In genomic region chr17:32497431-32498205, GRCh38 we compare ENCODE assay signal across 13 cellular contexts. TPM values are rescaled to one million over a fixed set of nuclear protein-coding genes. Genes with fewer than 3 reads are reported as not detected.
DNase-seq lines count a peak whose midpoint lies in the region; FAIRE-seq and TF ChIP-seq lines count a peak whose summit lies in the region.
"Had no signal": no experiment of that assay in that cellular context is flagged by ENCODE, and none has a peak within 500 bp of the region (broad histone marks: within the 10 kb centered on the region; RNA-seq: fewer than 3 reads in every experiment).

No MANE protein-coding gene starts in this region.

- H3K36me3 ChIP-seq in skeletal muscle satellite cell (ENCODE audit: insufficient read depth, low read length) (no peaks in the 10 kb centered on the region), prostate gland (no peaks in the 10 kb centered on the region)
- H3K36me3 ChIP-seq: HAP-1, vagina had no signal

- no peak for TF ChIP-seq POLR2A in prostate gland (IDR thresholded peaks at IDR 0.05)

- TF ChIP-seq CTCF in endothelial cell (IDR thresholded peaks at IDR 0.05; ENCODE audit: unreplicated experiment) (no peak), prostate gland (IDR thresholded peaks at IDR 0.05) (no peak)

- H3K4me3 ChIP-seq in skeletal muscle satellite cell (ENCODE audit: low read length) (no peak overlapping the region), prostate gland (no peak overlapping the region)
- H3K4me3 ChIP-seq: HAP-1, Peyer's patch, vagina had no signal

- H3K27me3 ChIP-seq in skeletal muscle satellite cell (ENCODE audit: control insufficient read depth, insufficient read depth, low read length) (no peaks in the 10 kb centered on the region), prostate gland (replicated peaks; ENCODE audit: insufficient read depth) (no peaks in the 10 kb centered on the region)
- H3K27me3 ChIP-seq: Peyer's patch, vagina had no signal

- intact Hi-C loops in prostate gland (cut with DNase I) = no loop called here

- H3K9ac ChIP-seq in skeletal muscle satellite cell (ENCODE audit: low read depth, low read length) = peak overlapping the region; percentile 55
- H3K9ac ChIP-seq: parathyroid adenoma had no signal

- 70% methylated on average over 18 of the region's 18 CpGs for WGBS in prostate gland

- peaks cover 6% of the 10 kb centered on the region for H3K27me3 Mint-ChIP-seq in endothelial cell (ENCODE audit: unreplicated experiment)
- H3K27me3 Mint-ChIP-seq: effector memory CD8-positive, alpha-beta T cell had no signal

- peaks cover 5% of the 10 kb centered on the region for H3K36me3 Mint-ChIP-seq in endothelial cell (ENCODE audit: low read depth, unreplicated experiment)

- peak; percentile 27 for DNase-seq in GM03348 (ENCODE audit: low spot score)
- DNase-seq in RCC 7860 (ENCODE audit: low spot score) = peak; percentile 33
- no peak for DNase-seq in endothelial cell (ENCODE audit: low spot score)
- no peak for DNase-seq in NCI-H526 treated with DMSO at 0.1 percent for 48 hours (lab: John Stamatoyannopoulos, UW)
- DNase-seq in prostate gland (ENCODE audit: low spot score) = no peak
- DNase-seq in stimulated activated CD4-positive, alpha-beta T cell treated with anti-CD3 and anti-CD28 coated beads, Interleukin-2, amount 100 ng/mL, for 48 hours = no peak
- DNase-seq: activated gamma-delta T cell; effector memory CD8-positive, alpha-beta T cell had no signal

- H3K9me3 ChIP-seq in skeletal muscle satellite cell (replicated peaks; ENCODE audit: low read length) (no peaks in the 10 kb centered on the region), prostate gland (no peaks in the 10 kb centered on the region)
- H3K9me3 ChIP-seq: HAP-1, Peyer's patch, vagina had no signal

- FAIRE-seq in RCC 7860 (lab: Jason Lieb, UNC) = no peak

- H3K9me3 Mint-ChIP-seq in endothelial cell (ENCODE audit: unreplicated experiment) = no peaks in the 10 kb centered on the region
- H3K9me3 Mint-ChIP-seq: effector memory CD8-positive, alpha-beta T cell had no signal

- H3K4me1 Mint-ChIP-seq in endothelial cell (ENCODE audit: unreplicated experiment) = peaks cover 5% of the 10 kb centered on the region

- no peak overlapping the region for H3K27ac Mint-ChIP-seq in endothelial cell (ENCODE audit: unreplicated experiment)

- H3K4me1 ChIP-seq in skeletal muscle satellite cell (ENCODE audit: control insufficient read depth, insufficient read depth, low read length) (peaks cover 49% of the 10 kb centered on the region), prostate gland (replicated peaks) (no peaks in the 10 kb centered on the region)
- H3K4me1 ChIP-seq: HAP-1, parathyroid adenoma had no signal

- no peak overlapping the region for H3K27ac ChIP-seq in prostate gland
- H3K27ac ChIP-seq: parathyroid adenoma, Peyer's patch, vagina had no signal

- peak overlapping the region; percentile 45 for H3K4me2 ChIP-seq in skeletal muscle satellite cell (ENCODE audit: low read length)

- H3K4me3 Mint-ChIP-seq in endothelial cell (ENCODE audit: unreplicated experiment) = peak overlapping the region; percentile 9
- H3K4me3 Mint-ChIP-seq: effector memory CD8-positive, alpha-beta T cell had no signal

RNA-seq across cellular contexts. Expression of gene CDK5R1, which starts 10.8 kb away (rescaled TPM):
- total RNA-seq in endothelial cell (ENCODE audit: unreplicated experiment) (2.2 TPM), prostate gland (1 to 10 TPM in 1 of 2 donors, under 1 TPM in 1; 0.46 to 5.1 TPM)
- total RNA-seq in skeletal muscle satellite cell (2012; rRNA removed) = 0.25 and 1.5 TPM in 2 replicates

RNA-seq across cellular contexts. Expression of gene PSMD11, which starts 53.3 kb away (rescaled TPM):
- 110 TPM for total RNA-seq in endothelial cell (ENCODE audit: unreplicated experiment)
- 81.9 and 86.5 TPM in 2 replicates for total RNA-seq in skeletal muscle satellite cell (2012; rRNA removed)
- total RNA-seq in prostate gland = 10 to 100 TPM; 47.4 to 53.3 TPM

Comparison
In these comparisons a context has a peak if more than half of its experiments do, and no peak if none do; other contexts are left out.
1. DNase-seq: peak in GM03348 (single experiment) and RCC 7860 (single experiment); none in endothelial cell (single experiment), NCI-H526 treated with DMSO at 0.1 percent for 48 hours (single experiment), prostate gland (single experiment) and stimulated activated CD4-positive, alpha-beta T cell treated with anti-CD3 and anti-CD28 coated beads, Interleukin-2, amount 100 ng/mL, for 48 hours (0 of 2).